8 cellular contexts compared by ENCODE assay signal in the genomic region with DNA sequence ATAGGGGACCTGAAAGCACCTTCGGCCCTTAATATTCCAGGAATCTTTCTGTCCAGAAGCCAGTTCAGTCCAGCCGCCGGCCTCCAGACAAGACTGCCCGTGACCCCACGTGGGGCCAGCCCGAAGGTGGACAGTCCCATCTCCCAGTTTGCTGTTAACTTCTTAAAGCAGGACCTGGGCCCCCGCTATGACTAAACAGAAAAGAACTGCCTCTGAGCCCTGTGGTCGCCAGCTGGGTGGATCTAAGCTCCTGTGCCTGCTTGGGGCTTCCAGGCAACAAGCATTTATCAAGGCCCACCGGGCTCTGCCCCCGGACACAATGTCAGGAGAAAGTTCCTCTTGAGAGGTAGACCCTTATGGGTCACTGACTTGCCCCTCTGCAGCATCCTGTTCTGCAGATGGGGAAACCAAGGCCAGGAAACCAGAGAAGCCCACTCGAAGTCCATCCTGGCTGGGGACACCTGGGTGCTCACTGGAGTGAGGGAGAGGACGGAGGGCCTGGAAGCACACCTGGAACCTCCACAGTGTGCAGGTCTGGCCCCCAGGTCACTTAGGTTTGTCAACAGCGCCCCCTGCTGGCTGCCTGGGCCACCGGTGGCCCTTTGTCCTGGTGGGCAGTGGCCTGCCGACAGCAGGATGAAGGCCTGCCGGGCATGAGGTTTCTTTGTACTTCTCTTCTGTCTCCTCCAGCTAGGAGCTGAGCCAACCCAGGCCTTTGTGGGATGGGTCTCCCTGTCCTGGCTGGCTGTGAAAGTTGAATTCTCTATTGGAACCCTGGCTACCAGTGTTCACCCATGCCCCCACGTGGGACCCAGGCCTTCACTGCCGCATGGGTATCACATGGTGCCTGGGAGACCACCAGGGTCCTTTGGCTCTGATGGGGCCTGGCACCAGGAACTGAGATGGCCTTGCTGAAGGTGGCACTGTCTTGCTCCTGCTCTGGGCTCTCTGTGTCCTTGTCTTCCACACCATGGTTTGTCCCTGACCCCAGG.
DNase-seq lines count a peak whose midpoint lies in the region; ATAC-seq and TF ChIP-seq lines count a peak whose summit lies in the region.

No MANE protein-coding gene starts in this region.

- H3K4me1 Mint-ChIP-seq in activated T-cell treated with anti-CD3 and anti-CD28 coated beads, Interleukin-2, amount 50 U/mL, for 4 hours (ENCODE audit: low read depth) = peaks cover 2% of the 10 kb centered on the region

- no peak overlapping the region for H3K9ac ChIP-seq in DND-41 (ENCODE audit: low read depth, low read length)
- no peak overlapping the region for H3K9ac ChIP-seq in OCI-LY3 (ENCODE audit: low read length)

- H3K9me3 Mint-ChIP-seq in activated T-cell treated with anti-CD3 and anti-CD28 coated beads, Interleukin-2, amount 50 U/mL, for 4 hours = no peaks in the 10 kb centered on the region

- TF ChIP-seq CTCF in DND-41 (IDR thresholded peaks at IDR 0.05; ENCODE audit: borderline replicate concordance, extremely low read depth, low read length, poor library complexity, severe bottlenecking) (peak; percentile 94), OCI-LY3 (IDR thresholded peaks at IDR 0.05; ENCODE audit: low read depth, low read length) (peak; percentile 83), fibroblast of mammary gland (conservative IDR thresholded peaks at IDR 0.05; ENCODE audit: control insufficient read depth, insufficient read depth, low read depth, low read length) (peak; percentile 76), testis (IDR thresholded peaks at IDR 0.05) (peak; percentile 81 to 95 (median 94))

- H3K4me2 ChIP-seq in DND-41 (ENCODE audit: insufficient read depth, low read length) = no peak overlapping the region
- no peak overlapping the region for H3K4me2 ChIP-seq in OCI-LY3 (ENCODE audit: low read length)

- H3K4me3 ChIP-seq in DND-41 (ENCODE audit: low read depth in 1 of 2, low read length in 2 of 2) = no peak overlapping the region
- H3K4me3 ChIP-seq in OCI-LY3 (ENCODE audit: low read length) = no peak overlapping the region
- no peak overlapping the region for H3K4me3 ChIP-seq in fibroblast of mammary gland (ENCODE audit: control insufficient read depth, low read depth, low read length)
- H3K4me3 ChIP-seq in testis = no peak overlapping the region

- H3K4me1 ChIP-seq in DND-41 (ENCODE audit: insufficient read depth, low read length) (no peaks in the 10 kb centered on the region), OCI-LY3 (ENCODE audit: low read length) (peaks cover 3% of the 10 kb centered on the region; the same call in 1 of the 2 replicates), testis (peaks cover 9% of the 10 kb centered on the region)

- H3K27me3 ChIP-seq in DND-41 (ENCODE audit: insufficient read depth, low read length, poor library complexity) = no peaks in the 10 kb centered on the region
- peaks cover 18% of the 10 kb centered on the region; the same call in 1 of the 2 replicates for H3K27me3 ChIP-seq in OCI-LY3 (ENCODE audit: low read depth, low read length)
- H3K27me3 ChIP-seq in testis = no peaks in the 10 kb centered on the region

- ATAC-seq in DND-41 (ENCODE audit: insufficient read depth, low read depth) (peak; percentile 67), HG02798 (IDR thresholded peaks at IDR 0.05; ENCODE audit: poor library complexity, unreplicated experiment) (peak; percentile 49), HG02973 (IDR thresholded peaks at IDR 0.05; ENCODE audit: unreplicated experiment) (no peak)
- peak; percentile 59 to 68 for ATAC-seq in activated T-cell treated with anti-CD3 and anti-CD28 coated beads, Interleukin-2, amount 50 U/mL, for 4 hours

- WGBS in testis, 2 donors = 64 to 74% methylated on average over 13 to 18 of the region's 18 CpGs

- peaks cover 23% of the 10 kb centered on the region for H3K36me3 ChIP-seq in DND-41 (ENCODE audit: insufficient read depth, low read length)
- H3K36me3 ChIP-seq in OCI-LY3 (replicated peaks; ENCODE audit: low read depth, low read length) = no peaks in the 10 kb centered on the region
- no peaks in the 10 kb centered on the region for H3K36me3 ChIP-seq in testis (ENCODE audit: low read depth, missing control alignments)

- intact Hi-C loops in testis (cut with DNase I; ENCODE audit: low total_unique reads) = loop anchor here (10.0 kb wide), 3 partner anchors 122 to 1152 kb away; no protein-coding TSS in a partner anchor

- peaks cover 49% of the 10 kb centered on the region for H4K20me1 ChIP-seq in DND-41 (ENCODE audit: insufficient read depth, low read length)
- no peaks in the 10 kb centered on the region for H4K20me1 ChIP-seq in OCI-LY3 (ENCODE audit: insufficient read depth, low read length)

- DNase-seq in DND-41 (peak; percentile 66), fibroblast of mammary gland (ENCODE audit: low read depth) (peak; percentile 54), occipital lobe (lab: John Stamatoyannopoulos, UW) (peak; percentile 31), testis (peak; percentile 84)
- peak; percentile 74 for DNase-seq in activated T-cell treated with anti-CD3 and anti-CD28 coated beads, Interleukin-2, amount 50 U/mL, for 4 hours

- no peaks in the 10 kb centered on the region for H3K79me2 ChIP-seq in DND-41 (ENCODE audit: insufficient read depth, low read length)
- no peaks in the 10 kb centered on the region for H3K79me2 ChIP-seq in OCI-LY3 (ENCODE audit: low read length)

- H2AFZ ChIP-seq in DND-41 (ENCODE audit: low read depth, low read length) (no peak overlapping the region), OCI-LY3 (ENCODE audit: low read depth, low read length) (no peak overlapping the region)

- no peak overlapping the region for H3K27ac ChIP-seq in DND-41 (ENCODE audit: low read length)
- no peak overlapping the region for H3K27ac ChIP-seq in OCI-LY3 (ENCODE audit: low read length)
- no peak overlapping the region for H3K27ac ChIP-seq in testis

- H3K4me3 Mint-ChIP-seq in activated T-cell treated with anti-CD3 and anti-CD28 coated beads, Interleukin-2, amount 50 U/mL, for 4 hours = no peak overlapping the region

- no peaks in the 10 kb centered on the region for H3K27me3 Mint-ChIP-seq in activated T-cell treated with anti-CD3 and anti-CD28 coated beads, Interleukin-2, amount 50 U/mL, for 4 hours (ENCODE audit: low read depth)

- no peak for TF ChIP-seq POLR2A in testis (IDR thresholded peaks at IDR 0.05)

- H3K9me3 ChIP-seq in DND-41 (ENCODE audit: insufficient read depth, low read length, severe bottlenecking) = no peaks in the 10 kb centered on the region
- H3K9me3 ChIP-seq in OCI-LY3 (ENCODE audit: insufficient read depth, low read length) = no peaks in the 10 kb centered on the region
- H3K9me3 ChIP-seq in testis = no peaks in the 10 kb centered on the region

- peaks cover 2% of the 10 kb centered on the region for H3K36me3 Mint-ChIP-seq in activated T-cell treated with anti-CD3 and anti-CD28 coated beads, Interleukin-2, amount 50 U/mL, for 4 hours (ENCODE audit: insufficient read depth)

Comparison
In these comparisons a context has a peak if more than half of its experiments do, and no peak if none do; other contexts are left out.
1. DNase-seq: peak in every context shown above with its lines; median percentile 84 in testis; 74 in activated T-cell treated with anti-CD3 and anti-CD28 coated beads, Interleukin-2, amount 50 U/mL, for 4 hours; 66 in DND-41; 54 in fibroblast of mammary gland; 31 in occipital lobe.